In the genomic region with DNA sequence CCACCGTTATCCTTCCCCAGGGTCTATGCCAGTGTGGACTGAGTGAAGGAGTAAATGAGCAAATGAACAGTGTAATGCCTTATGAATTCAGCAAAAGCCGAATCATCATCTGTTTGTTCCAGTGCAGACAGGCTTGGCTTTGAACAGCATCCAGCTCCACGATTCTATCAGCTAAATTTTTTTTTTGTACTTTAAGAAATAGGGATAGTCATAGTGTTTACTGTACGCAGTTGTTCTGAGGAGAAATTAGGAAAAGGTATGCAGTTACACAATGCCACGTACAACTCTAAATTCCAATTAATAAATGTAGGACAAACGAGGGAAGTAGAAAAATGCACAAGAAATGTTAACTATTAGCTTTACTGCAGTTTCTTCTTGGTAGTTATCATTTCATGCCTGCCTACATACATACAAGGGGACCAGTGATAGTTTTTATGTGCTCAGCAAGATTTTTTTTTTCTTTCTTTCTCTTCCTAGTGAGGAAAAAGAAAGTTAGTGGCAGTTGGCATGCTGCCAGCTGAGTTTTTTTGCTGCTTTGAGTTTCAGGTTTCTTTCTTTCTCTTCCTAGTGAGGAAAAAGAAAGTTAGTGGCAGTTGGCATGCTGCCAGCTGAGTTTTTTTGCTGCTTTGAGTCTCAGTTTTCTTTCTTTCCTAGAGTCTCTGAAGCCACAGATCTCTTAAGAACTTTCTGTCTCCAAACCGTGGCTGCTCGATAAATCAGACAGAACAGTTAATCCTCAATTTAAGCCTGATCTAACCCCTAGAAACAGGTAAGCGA, we compare ENCODE assay signal across 8 cellular contexts. TPM values are rescaled to one million over a fixed set of nuclear protein-coding genes. Genes with fewer than 3 reads are reported as not detected.
DNase-seq lines count a peak whose midpoint lies in the region; ATAC-seq, FAIRE-seq and TF ChIP-seq lines count a peak whose summit lies in the region.

A gene (plus strand): TSS at position 646 of the 777 bp plus-strand sequence. CDS start 7,468 bp downstream, outside the sequence.

- H3K9me3 ChIP-seq in liver (ENCODE audit: control insufficient read depth in 4 of 4, low read length in 3 of 4): no peaks in the 10 kb centered on the region

- TF ChIP-seq CTCF in brain (conservative IDR thresholded peaks at IDR 0.05) (no peak), liver (IDR thresholded peaks at IDR 0.05; ENCODE audit: low read depth, low read length, missing input control) (no peak)

- peaks cover 39% of the 10 kb centered on the region for H3K4me1 Mint-ChIP-seq in brain

- 29% methylated on average over 9 of the region's 9 CpGs for WGBS in liver

- peak within 1 kb of the TSS; percentile 29 to 33 for H3K27ac ChIP-seq in liver (ENCODE audit: low read depth in 1 of 2, low read length in 2 of 2)

- peaks cover 0 to 3% (median 0%) of the 10 kb centered on the region in 5 experiments for H3K9me3 Mint-ChIP-seq in brain

- peak within 1 kb of the TSS; percentile 60 to 86 (median 81) for H3K4me3 Mint-ChIP-seq in brain

- FAIRE-seq in GM18507 (lab: Jason Lieb, UNC): peak; percentile 99

- peak within 1 kb of the TSS; percentile 20 to 35 (median 21) for H3K4me3 ChIP-seq in liver (ENCODE audit: low read depth in 1 of 3, low read length in 3 of 3)

- no peaks in the 10 kb centered on the region for H3K27me3 ChIP-seq in liver (ENCODE audit: control insufficient read depth in 4 of 4, insufficient read depth in 4 of 4, low read length in 3 of 4)

- peaks cover 0 to 16% (median 7%) of the 10 kb centered on the region in 4 donors for H3K4me1 ChIP-seq in liver (ENCODE audit: control insufficient read depth in 4 of 4, insufficient read depth in 4 of 4, low read length in 3 of 4)

- DNase-seq in GM18507 (ENCODE audit: extremely low spot score, insufficient read length, low read depth) (no peak), ecto neural progenitor cell (ENCODE audit: low spot score) (no peak), NCI-H187 treated with DMSO at 0.1 percent for 48 hours (lab: John Stamatoyannopoulos, UW) (no peak)
- DNase-seq in stimulated activated CD8-positive, alpha-beta memory T cell treated with anti-CD3 and anti-CD28 coated beads, Interleukin-12 subunit alpha, Interleukin-12 subunit beta, amount 100 ng/mL, for 4 hours (ENCODE audit: low read depth): peak; percentile 32

- no peak for TF ChIP-seq RAD21 in liver (IDR thresholded peaks at IDR 0.05)

- H3K27me3 Mint-ChIP-seq in brain: no peaks in the 10 kb centered on the region

- H3K9ac ChIP-seq in liver (ENCODE audit: low read depth in 1 of 2, low read length in 2 of 2): peak within 1 kb of the TSS; percentile 56 to 82

- H3K36me3 Mint-ChIP-seq in brain: peaks cover 7% of the 10 kb centered on the region

- H3K27ac Mint-ChIP-seq in brain: peak within 1 kb of the TSS; percentile 67 to 92 (median 78)

- no peaks in the 10 kb centered on the region for H3K36me3 ChIP-seq in liver (ENCODE audit: control insufficient read depth in 4 of 4, insufficient read depth in 3 of 4, low read depth in 1 of 4, low read length in 3 of 4)

- intact Hi-C loops in T-helper 2 cell treated with Interferon-gamma antibody and Interleukin-4, amounts not matched to agents 100 ng/mL and 5 ng/mL, for 36 hours (cut with micrococcal nuclease): loop anchor here (1.0 to 10.0 kb wide), 3 partner anchors 29 to 645 kb away; a partner anchor contains a TSS

- ATAC-seq in HG02981 (IDR thresholded peaks at IDR 0.05; ENCODE audit: unreplicated experiment): peak; percentile 43

TF ChIP-seq in liver, 16 proteins besides CTCF, POLR2A, EP300 and RAD21:
- no peak for TF ChIP-seq EGR1 (IDR thresholded peaks at IDR 0.05; ENCODE audit: low read depth in 2 of 2)
- no peak for TF ChIP-seq FOXA2 (IDR thresholded peaks at IDR 0.05)
- TF ChIP-seq, protein P1, sequence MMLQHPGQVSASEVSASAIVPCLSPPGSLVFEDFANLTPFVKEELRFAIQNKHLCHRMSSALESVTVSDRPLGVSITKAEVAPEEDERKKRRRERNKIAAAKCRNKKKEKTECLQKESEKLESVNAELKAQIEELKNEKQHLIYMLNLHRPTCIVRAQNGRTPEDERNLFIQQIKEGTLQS (IDR thresholded peaks at IDR 0.05): no peak
- no peak for TF ChIP-seq TAF1 (conservative IDR thresholded peaks at IDR 0.05)
- no peak for TF ChIP-seq NR2F2 (IDR thresholded peaks at IDR 0.05)

RNA-seq across cellular contexts. Expression of the gene that starts here (rescaled TPM):
- total RNA-seq in T-helper 2 cell treated with Interferon-gamma antibody and Interleukin-4, amounts not matched to agents 100 ng/mL and 5 ng/mL, for 36 hours: 50.8 and 53.9 TPM in 2 replicates
- polyA plus RNA-seq in brain (ENCODE audit: insufficient read depth, low read depth, low replicate concordance) (3.0 TPM), liver (1 to 10 TPM; 2.4 to 3.3 TPM)
- 1 to 10 TPM; 2.1 to 6.5 TPM for total RNA-seq in liver
